ENCODE assay signal across 8 cellular contexts in the genomic region with DNA sequence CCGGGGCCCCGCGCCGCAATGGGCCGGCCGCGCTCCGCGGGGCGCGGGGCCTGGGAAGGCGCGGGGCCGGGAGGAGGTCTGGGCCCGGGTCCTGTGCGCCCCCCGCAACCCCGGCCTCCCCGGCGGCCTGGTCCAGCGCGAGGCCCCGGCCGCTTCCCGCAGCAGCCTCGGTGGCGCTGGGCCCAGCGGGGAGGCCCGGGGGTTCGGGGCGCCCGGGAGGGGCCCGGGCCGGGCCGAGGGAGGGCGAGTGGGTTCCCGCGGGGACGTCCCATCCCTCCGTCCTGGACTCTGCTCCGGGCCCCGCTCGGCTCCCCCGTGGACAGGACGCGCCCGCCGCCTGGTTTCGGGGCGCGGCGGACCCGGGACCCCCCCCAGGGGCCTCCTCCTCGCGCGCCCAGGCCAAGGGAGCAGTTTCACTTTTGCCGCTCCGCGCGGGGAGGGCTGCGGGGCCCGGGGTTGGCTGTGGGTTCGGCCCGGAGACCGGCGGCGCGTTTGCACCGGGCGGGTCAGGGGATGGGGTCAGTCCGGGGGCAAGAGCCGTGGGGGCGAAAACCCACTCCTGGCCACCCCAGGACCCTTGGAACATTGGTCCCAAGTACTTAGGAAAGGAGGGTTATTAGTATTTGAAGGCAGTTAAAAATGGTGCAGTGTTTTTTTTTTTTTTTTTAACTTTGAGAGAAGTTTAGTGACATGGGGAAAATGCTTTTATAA. TPM values are rescaled to one million over a fixed set of nuclear protein-coding genes. Genes with fewer than 3 reads are reported as not detected.
DNase-seq lines count a peak whose midpoint lies in the region; ATAC-seq and TF ChIP-seq lines count a peak whose summit lies in the region.

No MANE protein-coding gene starts in this region.

- H3K4me1 ChIP-seq in Caco-2: peaks cover 12% of the 10 kb centered on the region
- H3K4me1 ChIP-seq in mesendoderm (ENCODE audit: control insufficient read depth, low read depth, low read length): no peaks in the 10 kb centered on the region

- no peaks in the 10 kb centered on the region for H3K79me1 ChIP-seq in mesendoderm (ENCODE audit: low read length)

- peak overlapping the region; percentile 81 for H3K4me3 Mint-ChIP-seq in Caco-2 (ENCODE audit: unreplicated experiment)

- no peak overlapping the region for H4K5ac ChIP-seq in mesendoderm (ENCODE audit: low read length)

- no peaks in the 10 kb centered on the region for H3K9me3 Mint-ChIP-seq in Caco-2 (ENCODE audit: unreplicated experiment)

- no CpG with 5 or more reads among the region's 73 CpGs for WGBS in mesendoderm (ENCODE audit: extremely low coverage, insufficient coverage, low lambda C conversion rate)

- no peaks in the 10 kb centered on the region for H3K79me2 ChIP-seq in mesendoderm (ENCODE audit: control insufficient read depth, insufficient read depth, low read length)

- BruUV-seq in Caco-2 (replicated peaks; lab: Mats Ljungman, UMichigan): no TSS peak

- H3K4ac ChIP-seq in mesendoderm (ENCODE audit: low read depth, low read length): peak overlapping the region; percentile 79

- peak overlapping the region; percentile 90 for H3K4me3 ChIP-seq in Caco-2 (ENCODE audit: low read depth, low read length)
- no peak overlapping the region for H3K4me3 ChIP-seq in mesendoderm (ENCODE audit: low read length)

- TF ChIP-seq CTCF in Caco-2 (IDR thresholded peaks at IDR 0.05; ENCODE audit: insufficient read depth in 1 of 2, low read depth in 1 of 2, low read length in 1 of 2, severe bottlenecking in 1 of 2, unreplicated experiment in 1 of 2): no peak

- no peak overlapping the region for H3K23ac ChIP-seq in mesendoderm (ENCODE audit: low read length)

- DNase-seq in Caco-2 (peak in 1 of 2 experiments; percentile 46), mesendoderm (no peak), NCI-H2107 treated with DMSO at 0.1 percent for 48 hours (lab: John Stamatoyannopoulos, UW; ENCODE audit: unreplicated experiment) (no peak), SHP77 treated with DMSO at 0.1 percent for 48 hours (lab: John Stamatoyannopoulos, UW) (no peak)
- peak; percentile 56 to 60 for DNase-seq in activated CD4-positive, alpha-beta T cell treated with anti-CD3 and anti-CD28 coated beads for 4 hours
- DNase-seq in effector CD8-positive, alpha-beta T cell (lab: John Stamatoyannopoulos, UW): peak; percentile 21
- peak; percentile 16 to 68 (median 48) for DNase-seq in stimulated activated naive CD4-positive, alpha-beta T cell (lab: John Stamatoyannopoulos, UW)

- peak overlapping the region; percentile 67 for H3K56ac ChIP-seq in mesendoderm (ENCODE audit: low read length)

- peak overlapping the region; percentile 89 for H3K18ac ChIP-seq in mesendoderm (ENCODE audit: low read length)

- CTCF ChIA-PET in Caco-2 (lab: Charles Lee): interaction anchor here (0.7 kb wide), 2 partner anchors 159 to 189 kb away, joined by 5 read pairs; no protein-coding TSS in a partner anchor

- ATAC-seq in HG03196 (IDR thresholded peaks at IDR 0.05; ENCODE audit: unreplicated experiment): peak; percentile 31

- H3K36me3 Mint-ChIP-seq in Caco-2 (ENCODE audit: insufficient read depth, unreplicated experiment): peaks cover 19% of the 10 kb centered on the region

- POLR2A ChIA-PET in Caco-2 (lab: Charles Lee): interaction anchor here (0.5 to 0.9 kb wide), 4 partner anchors 18 to 115 kb away, joined by 3 to 9 read pairs (median 4); no protein-coding TSS in a partner anchor

- no peaks in the 10 kb centered on the region for H3K9me3 ChIP-seq in Caco-2

- H2BK120ac ChIP-seq in mesendoderm (ENCODE audit: low read depth, low read length): peak overlapping the region; percentile 64

- peaks cover 34% of the 10 kb centered on the region for H3K4me1 Mint-ChIP-seq in Caco-2 (ENCODE audit: low read depth, unreplicated experiment)

- intact Hi-C loops in Caco-2 (cut with micrococcal nuclease; ENCODE audit: unreplicated experiment): loop anchor here (2.0 to 5.0 kb wide), 2 partner anchors 55 to 57 kb away; no protein-coding TSS in a partner anchor

- no peaks in the 10 kb centered on the region for H3K27me3 ChIP-seq in Caco-2 (replicated peaks; ENCODE audit: control insufficient read depth, insufficient read depth, low read length)
- no peaks in the 10 kb centered on the region for H3K27me3 ChIP-seq in mesendoderm (ENCODE audit: insufficient read depth, low read length, poor library complexity)

- peak overlapping the region; percentile 47 for H2BK15ac ChIP-seq in mesendoderm (replicated peaks; ENCODE audit: low read depth)

- H2AK5ac ChIP-seq in mesendoderm (ENCODE audit: low read length): no peak overlapping the region

- H3K27ac ChIP-seq in mesendoderm (ENCODE audit: low read depth, low read length): no peak overlapping the region

- no peaks in the 10 kb centered on the region for H3K27me3 Mint-ChIP-seq in Caco-2 (ENCODE audit: insufficient read depth, unreplicated experiment)

- H3K36me3 ChIP-seq in Caco-2 (ENCODE audit: control insufficient read depth, insufficient read depth, low read length) (no peaks in the 10 kb centered on the region), mesendoderm (ENCODE audit: control insufficient read depth, insufficient read depth, low read length) (no peaks in the 10 kb centered on the region)

- H2BK5ac ChIP-seq in mesendoderm (ENCODE audit: low read length): no peak overlapping the region

- peak overlapping the region; percentile 85 for H3K27ac Mint-ChIP-seq in Caco-2 (ENCODE audit: unreplicated experiment)

- H4K8ac ChIP-seq in mesendoderm (ENCODE audit: low read depth, low read length): peak overlapping the region; percentile 58

- H3K4me2 ChIP-seq in mesendoderm (ENCODE audit: low read length): peak overlapping the region; percentile 20

- H3K9ac ChIP-seq in mesendoderm (ENCODE audit: low read length): peak overlapping the region; percentile 24

RNA-seq across cellular contexts. Expression of a gene that starts 0.6 kb away (rescaled TPM):
- total RNA-seq in Caco-2 (2022): 61.8 and 65.5 TPM in 2 replicates
- 11.7 TPM for polyA plus RNA-seq in mesendoderm (2013, experiment 1 of 2)
- polyA plus RNA-seq in mesendoderm (2013, experiment 2 of 2): 11.5 TPM

Comparison
In these comparisons a context has a peak if more than half of its experiments do, and no peak if none do; other contexts are left out.
1. DNase-seq: peak in activated CD4-positive, alpha-beta T cell treated with anti-CD3 and anti-CD28 coated beads for 4 hours (2 of 2), effector CD8-positive, alpha-beta T cell (single experiment) and stimulated activated naive CD4-positive, alpha-beta T cell (6 of 6); none in mesendoderm (single experiment), NCI-H2107 treated with DMSO at 0.1 percent for 48 hours (single experiment) and SHP77 treated with DMSO at 0.1 percent for 48 hours (single experiment).